In genomic region chr12:117658226-117658625, GRCh38 we compare ENCODE assay signal across 6 cellular contexts.
"Had no signal": no experiment of that assay in that cellular context is flagged by ENCODE, and none has a peak within 500 bp of the region (broad histone marks: within the 10 kb centered on the region; RNA-seq: fewer than 3 reads in every experiment).

No MANE protein-coding gene starts in this region.

- ATAC-seq: HepG2, K562 had no signal

- DNase-seq: IMR-90, KBM-7 had no signal

- H3K4me3 Mint-ChIP-seq: IgD-negative memory B cell had no signal

- H3K27ac Mint-ChIP-seq: IgD-negative memory B cell had no signal

- H3K4me1 Mint-ChIP-seq: IgD-negative memory B cell had no signal

- H3K4me3 ChIP-seq: K562 had no signal

- H3K27ac ChIP-seq: HL-60 had no signal
